ENCODE assay signal across 8 cellular contexts in genomic region chr2:215435809-215436704, GRCh38. TPM values are rescaled to one million over a fixed set of nuclear protein-coding genes. Genes with fewer than 3 reads are reported as not detected.
DNase-seq lines count a peak whose midpoint lies in the region; ATAC-seq, FAIRE-seq and TF ChIP-seq lines count a peak whose summit lies in the region.

FN1 (minus strand) TSS chr2:215436068; CDS start chr2:215435802, 266 bp downstream.

- BruUV-seq in endothelial cell of umbilical vein (replicated peaks; lab: Mats Ljungman, UMichigan): no TSS peak

- no peaks in the 10 kb centered on the region for H3K9me1 ChIP-seq in endothelial cell of umbilical vein (replicated peaks; ENCODE audit: control insufficient read depth, extremely low read depth, insufficient read depth, low read length)

- no peaks in the 10 kb centered on the region for H3K27me3 ChIP-seq in endothelial cell of umbilical vein (ENCODE audit: control insufficient read depth in 2 of 2, insufficient read depth in 2 of 2, low read length in 2 of 2)

- dilution Hi-C loops in endothelial cell of umbilical vein (cut with MboI; ENCODE audit: extremely low pct_ligation_motif_present, low sequenced_read_pairs): no loop called here

- peak; percentile 3 for DNase-seq in DMS79 treated with DMSO at 0.1 percent for 48 hours (lab: John Stamatoyannopoulos, UW)
- no peak for DNase-seq in DMS79 (lab: John Stamatoyannopoulos, UW)
- DNase-seq in NCI-H460 (ENCODE audit: extremely low read depth, low read depth): peak; percentile 96
- peak; percentile 34 for DNase-seq in activated T-cell treated with anti-CD3 and anti-CD28 coated beads for 1 hour (ENCODE audit: low read depth)
- DNase-seq in endothelial cell of umbilical vein (ENCODE audit: low read depth, low spot score): peak; percentile 99
- DNase-seq in mesenteric fat pad (ENCODE audit: low spot score): peak; percentile 93
- DNase-seq in stimulated activated CD8-positive, alpha-beta memory T cell treated with anti-CD3 and anti-CD28 coated beads, Interleukin-15, amount 100 ng/mL, for 4 hours (ENCODE audit: low read depth in 2 of 2): peak; percentile 24 to 35

- H3K79me2 ChIP-seq in endothelial cell of umbilical vein (ENCODE audit: control insufficient read depth, insufficient read depth, low read length): peaks cover 38% of the 10 kb centered on the region

- peak; percentile 43 for ATAC-seq in HG02938 (IDR thresholded peaks at IDR 0.05; ENCODE audit: unreplicated experiment)

- peak within 1 kb of the TSS; percentile 100 for H3K4me2 ChIP-seq in endothelial cell of umbilical vein (ENCODE audit: insufficient read depth, low read length)

- TF ChIP-seq POLR2A in endothelial cell of umbilical vein (IDR thresholded peaks at IDR 0.05; ENCODE audit: low read depth, low read length): peak; percentile 98

- H2AFZ ChIP-seq in endothelial cell of umbilical vein (ENCODE audit: low read depth, low read length): no peak within 1 kb of the TSS

- no peak for TF ChIP-seq CTCF in endothelial cell of umbilical vein (IDR thresholded peaks at IDR 0.05; ENCODE audit: extremely low read depth in 1 of 2, insufficient read depth in 1 of 2, low read depth in 1 of 2, low read length in 2 of 2)

- H3K9ac ChIP-seq in endothelial cell of umbilical vein (replicated peaks; ENCODE audit: extremely low read depth, insufficient read depth, low read length): peak within 1 kb of the TSS; percentile 100

- H3K4me3 ChIP-seq in endothelial cell of umbilical vein (replicated peaks in 1 of 3; ENCODE audit: insufficient read depth in 1 of 3, low read depth in 1 of 3, low read length in 3 of 3): peak within 1 kb of the TSS; percentile 77 to 100 (median 99)

- peaks cover 44% of the 10 kb centered on the region for H3K4me1 ChIP-seq in endothelial cell of umbilical vein (ENCODE audit: control insufficient read depth, extremely low read depth, insufficient read depth, low read length)

- POLR2A ChIA-PET in endothelial cell of umbilical vein (lab: Charles Lee): interaction anchor here (0.6 to 1.1 kb wide), 4 partner anchors 13 to 476 kb away, joined by 3 to 8 read pairs (median 4); no protein-coding TSS in a partner anchor

- H4K20me1 ChIP-seq in endothelial cell of umbilical vein (replicated peaks; ENCODE audit: control insufficient read depth, extremely low read depth, insufficient read depth, low read length): peaks cover 2% of the 10 kb centered on the region

- peaks cover 14 to 18% of the 10 kb centered on the region in 2 experiments for H3K36me3 ChIP-seq in endothelial cell of umbilical vein (ENCODE audit: control insufficient read depth in 2 of 2, extremely low read depth in 1 of 2, insufficient read depth in 2 of 2, low read length in 2 of 2)

- peak; percentile 69 for FAIRE-seq in endothelial cell of umbilical vein (lab: Jason Lieb, UNC)

- H3K9me3 ChIP-seq in endothelial cell of umbilical vein (replicated peaks; ENCODE audit: control insufficient read depth, insufficient read depth, low read length): no peaks in the 10 kb centered on the region

- intact Hi-C loops in endothelial cell of umbilical vein (cut with micrococcal nuclease): loop anchor here (1.0 kb wide), 11 partner anchors 92 to 484 kb away; no protein-coding TSS in a partner anchor

- H3K27ac ChIP-seq in endothelial cell of umbilical vein (ENCODE audit: insufficient read depth, low read depth, low read length): peak within 1 kb of the TSS; percentile 100

- CTCF ChIA-PET in endothelial cell of umbilical vein (lab: Charles Lee): interaction anchor here (0.7 to 2.1 kb wide), 7 partner anchors 13 to 485 kb away, joined by 3 to 6 read pairs (median 4); no protein-coding TSS in a partner anchor

TF ChIP-seq in endothelial cell of umbilical vein, 7 proteins besides CTCF, POLR2A, EP300 and RAD21:
- peak; percentile 9 for TF ChIP-seq FOS (IDR thresholded peaks at IDR 0.05; ENCODE audit: borderline replicate concordance, insufficient read depth, low read length)
- TF ChIP-seq EZH2 (IDR thresholded peaks at IDR 0.05; ENCODE audit: borderline replicate concordance, low read depth, low read length, severe bottlenecking): no peak
- peak; percentile 99 for TF ChIP-seq POLR2AphosphoS5 (IDR thresholded peaks at IDR 0.05; ENCODE audit: insufficient read depth, low read depth, low read length)
- no peak for TF ChIP-seq GATA2 (IDR thresholded peaks at IDR 0.05; ENCODE audit: insufficient read depth, insufficient read length, low read depth, low read length)
- TF ChIP-seq MAX (IDR thresholded peaks at IDR 0.05; ENCODE audit: insufficient read depth, insufficient read length): no peak
- TF ChIP-seq JUN (IDR thresholded peaks at IDR 0.05; ENCODE audit: borderline replicate concordance, insufficient read depth, insufficient read length, low read depth): peak; percentile 40
- TF ChIP-seq MYC (IDR thresholded peaks at IDR 0.05; ENCODE audit: low read depth, low read length): no peak
TF ChIP-seq in endothelial cell of umbilical vein: peak in this region for 3.

RNA-seq across cellular contexts. Expression of gene FN1, which starts in this region (rescaled TPM):
- total RNA-seq in NCI-H460 (2014; rRNA removed; shearing (Covaris generic)): 1,230 and 1,236 TPM in 2 replicates
- polyA plus RNA-seq in NCI-H460 (2014; cell fraction: nucleus; rRNA removed): 2,060 and 2,648 TPM in 2 replicates
- total RNA-seq in endothelial cell of umbilical vein (3,221 and 3,760 TPM in 2 replicates), mesenteric fat pad (217 TPM)
- polyA plus RNA-seq in endothelial cell of umbilical vein: 3,104 and 3,740 TPM in 2 replicates
- polyA plus RNA-seq in endothelial cell of umbilical vein (2011; cell fraction: cytosol; rRNA removed): 4,183 and 4,734 TPM in 2 replicates
- 6,337 and 9,411 TPM in 2 replicates for polyA plus RNA-seq in endothelial cell of umbilical vein (2011; cell fraction: nucleus; rRNA removed)
- 2,544 and 4,436 TPM in 2 replicates for polyA plus RNA-seq in endothelial cell of umbilical vein (2012)
- 7,217 and 10,015 TPM in 2 replicates for polyA minus RNA-seq in endothelial cell of umbilical vein
- polyA minus RNA-seq in endothelial cell of umbilical vein (2011; cell fraction: cytosol; rRNA and poly(A)+ RNA removed): not detected
- polyA minus RNA-seq in endothelial cell of umbilical vein (2011; cell fraction: nucleus; rRNA and poly(A)+ RNA removed): 4,515 and 6,029 TPM in 2 replicates
